In genomic region chr5:178377583-178378270, GRCh38 we compare ENCODE assay signal across 24 cellular contexts.
"Had no signal": no experiment of that assay in that cellular context is flagged by ENCODE, and none has a peak within 500 bp of the region (broad histone marks: within the 10 kb centered on the region; RNA-seq: fewer than 3 reads in every experiment).

No MANE protein-coding gene starts in this region.

- H3K4me3 Mint-ChIP-seq: activated B cell treated with CpG ODN at 0.5 μM for 24 hours; activated CD4-positive, alpha-beta T cell treated with anti-CD3 and anti-CD28 coated beads, Interleukin-2, amount 10 ng/mL, durations not matched to agents 24 days and 14 days; activated naive CD4-positive, alpha-beta T cell treated with anti-CD3 and anti-CD28 coated beads, Interleukin-2, amount 10 ng/mL, durations not matched to agents 7 days and 5 days; activated naive CD8-positive, alpha-beta T cell treated with anti-CD3 and anti-CD28 coated beads for 36 hours; activated T-cell treated with anti-CD3 and anti-CD28 coated beads, Interleukin-2, amount 50 U/mL, for 72 hours; T-helper 1 cell treated with Interleukin-12 subunit alpha and Interleukin-12 subunit beta and Interleukin-4 antibody, amounts not matched to agents 30 μg/mL and 1 μg/mL, for 36 hours had no signal

- ATAC-seq: activated T-cell treated with anti-CD3 and anti-CD28 coated beads, Interleukin-2, amount 50 U/mL, for 72 hours; K562; PC-3 had no signal

- H3K36me3 ChIP-seq: brain microvascular endothelial cell, cardiac muscle cell had no signal

- H3K27ac ChIP-seq: brain microvascular endothelial cell, cardiac muscle cell had no signal

- H3K27me3 Mint-ChIP-seq: activated CD4-positive, alpha-beta T cell treated with anti-CD3 and anti-CD28 coated beads, Interleukin-2, amount 10 ng/mL, durations not matched to agents 24 days and 14 days; activated naive CD8-positive, alpha-beta T cell treated with anti-CD3 and anti-CD28 coated beads for 36 hours had no signal

- H3K27me3 ChIP-seq: brain microvascular endothelial cell, cardiac muscle cell had no signal

- DNase-seq: activated B cell treated with CpG ODN at 0.5 μM for 24 hours; activated CD4-positive, alpha-beta T cell treated with anti-CD3 and anti-CD28 coated beads for 1 hour; activated CD4-positive, alpha-beta T cell treated with anti-CD3 and anti-CD28 coated beads, Interleukin-2, amount 10 ng/mL, durations not matched to agents 24 days and 14 days; activated CD4-positive, alpha-beta T cell treated with anti-CD3 and anti-CD28 coated beads, Interleukin-2, amount 50 U/mL, for 48 hours; activated gamma-delta T cell treated with Interleukin-2 at 50 U/mL for 16 hours; activated naive CD4-positive, alpha-beta T cell treated with anti-CD3 and anti-CD28 coated beads, Interleukin-2, amount 10 ng/mL, durations not matched to agents 7 days and 5 days; activated naive CD8-positive, alpha-beta T cell treated with anti-CD3 and anti-CD28 coated beads for 36 hours; activated T-cell treated with anti-CD3 and anti-CD28 coated beads for 4 hours; activated T-cell treated with anti-CD3 and anti-CD28 coated beads, Interleukin-2, amount 50 U/mL, for 72 hours; brain microvascular endothelial cell; Karpas-422; NCI-H1105 treated with DMSO at 0.1 percent for 48 hours; NCI-H1436 treated with DMSO at 0.1 percent for 48 hours; NCI-H187; NCI-H2081; NCI-H510A treated with DMSO at 0.1 percent for 48 hours; NCI-H69; PC-3; SHP77 treated with DMSO at 0.1 percent for 48 hours had no signal

- H3K4me1 Mint-ChIP-seq: activated B cell treated with CpG ODN at 0.5 μM for 24 hours; activated CD4-positive, alpha-beta T cell treated with anti-CD3 and anti-CD28 coated beads, Interleukin-2, amount 10 ng/mL, durations not matched to agents 24 days and 14 days; activated naive CD4-positive, alpha-beta T cell treated with anti-CD3 and anti-CD28 coated beads, Interleukin-2, amount 10 ng/mL, durations not matched to agents 7 days and 5 days; activated naive CD8-positive, alpha-beta T cell treated with anti-CD3 and anti-CD28 coated beads for 36 hours had no signal

- H3K27ac Mint-ChIP-seq: activated B cell treated with CpG ODN at 0.5 μM for 24 hours; activated CD4-positive, alpha-beta T cell treated with anti-CD3 and anti-CD28 coated beads, Interleukin-2, amount 10 ng/mL, durations not matched to agents 24 days and 14 days; activated naive CD4-positive, alpha-beta T cell treated with anti-CD3 and anti-CD28 coated beads, Interleukin-2, amount 10 ng/mL, durations not matched to agents 7 days and 5 days; activated naive CD8-positive, alpha-beta T cell treated with anti-CD3 and anti-CD28 coated beads for 36 hours; activated T-cell treated with anti-CD3 and anti-CD28 coated beads, Interleukin-2, amount 50 U/mL, for 72 hours; activated T-helper 2 cell treated with anti-CD3 and anti-CD28 coated beads, Interferon-gamma antibody, Interleukin-2, Interleukin-4, amounts not matched to agents 10 μg/mL and 5 μg/mL and 100 μg/mL, durations not matched to agents 14 hours and 24 hours and 36 hours; T-helper 1 cell treated with Interleukin-12 subunit alpha and Interleukin-12 subunit beta and Interleukin-4 antibody, amounts not matched to agents 30 μg/mL and 1 μg/mL, for 36 hours had no signal

- H3K4me3 ChIP-seq: cardiac muscle cell, K562 had no signal

- H3K9me3 Mint-ChIP-seq: activated B cell treated with CpG ODN at 0.5 μM for 24 hours; activated CD4-positive, alpha-beta T cell treated with anti-CD3 and anti-CD28 coated beads, Interleukin-2, amount 10 ng/mL, durations not matched to agents 24 days and 14 days; activated naive CD4-positive, alpha-beta T cell treated with anti-CD3 and anti-CD28 coated beads, Interleukin-2, amount 10 ng/mL, durations not matched to agents 7 days and 5 days; activated naive CD8-positive, alpha-beta T cell treated with anti-CD3 and anti-CD28 coated beads for 36 hours; activated T-cell treated with anti-CD3 and anti-CD28 coated beads, Interleukin-2, amount 50 U/mL, for 72 hours; activated T-helper 2 cell treated with anti-CD3 and anti-CD28 coated beads, Interferon-gamma antibody, Interleukin-2, Interleukin-4, amounts not matched to agents 10 μg/mL and 5 μg/mL and 100 μg/mL, durations not matched to agents 14 hours and 24 hours and 36 hours; T-helper 1 cell treated with Interleukin-12 subunit alpha and Interleukin-12 subunit beta and Interleukin-4 antibody, amounts not matched to agents 30 μg/mL and 1 μg/mL, for 36 hours had no signal

- H3K36me3 Mint-ChIP-seq: activated naive CD4-positive, alpha-beta T cell treated with anti-CD3 and anti-CD28 coated beads, Interleukin-2, amount 10 ng/mL, durations not matched to agents 7 days and 5 days; activated naive CD8-positive, alpha-beta T cell treated with anti-CD3 and anti-CD28 coated beads for 36 hours had no signal

- FAIRE-seq: K562, RCC 7860 had no signal
